ENCODE assay signal across 12 cellular contexts in the genomic region with DNA sequence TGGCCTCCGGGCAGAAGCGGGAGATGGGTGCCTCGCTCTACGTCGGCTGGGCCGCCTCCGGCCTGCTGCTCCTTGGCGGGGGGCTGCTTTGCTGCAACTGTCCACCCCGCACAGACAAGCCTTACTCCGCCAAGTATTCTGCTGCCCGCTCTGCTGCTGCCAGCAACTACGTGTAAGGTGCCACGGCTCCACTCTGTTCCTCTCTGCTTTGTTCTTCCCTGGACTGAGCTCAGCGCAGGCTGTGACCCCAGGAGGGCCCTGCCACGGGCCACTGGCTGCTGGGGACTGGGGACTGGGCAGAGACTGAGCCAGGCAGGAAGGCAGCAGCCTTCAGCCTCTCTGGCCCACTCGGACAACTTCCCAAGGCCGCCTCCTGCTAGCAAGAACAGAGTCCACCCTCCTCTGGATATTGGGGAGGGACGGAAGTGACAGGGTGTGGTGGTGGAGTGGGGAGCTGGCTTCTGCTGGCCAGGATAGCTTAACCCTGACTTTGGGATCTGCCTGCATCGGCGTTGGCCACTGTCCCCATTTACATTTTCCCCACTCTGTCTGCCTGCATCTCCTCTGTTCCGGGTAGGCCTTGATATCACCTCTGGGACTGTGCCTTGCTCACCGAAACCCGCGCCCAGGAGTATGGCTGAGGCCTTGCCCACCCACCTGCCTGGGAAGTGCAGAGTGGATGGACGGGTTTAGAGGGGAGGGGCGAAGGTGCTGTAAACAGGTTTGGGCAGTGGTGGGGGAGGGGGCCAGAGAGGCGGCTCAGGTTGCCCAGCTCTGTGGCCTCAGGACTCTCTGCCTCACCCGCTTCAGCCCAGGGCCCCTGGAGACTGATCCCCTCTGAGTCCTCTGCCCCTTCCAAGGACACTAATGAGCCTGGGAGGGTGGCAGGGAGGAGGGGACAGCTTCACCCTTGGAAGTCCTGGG. TPM values are rescaled to one million over a fixed set of nuclear protein-coding genes. Genes with fewer than 3 reads are reported as not detected.
DNase-seq lines count a peak whose midpoint lies in the region; ATAC-seq and TF ChIP-seq lines count a peak whose summit lies in the region.
"Had no signal": no experiment of that assay in that cellular context is flagged by ENCODE, and none has a peak within 500 bp of the region (broad histone marks: within the 10 kb centered on the region; RNA-seq: fewer than 3 reads in every experiment).

No MANE protein-coding gene starts in this region.

- H3K4me1 Mint-ChIP-seq in Caco-2 (ENCODE audit: low read depth, unreplicated experiment) (peaks cover 48% of the 10 kb centered on the region), chondrocyte (ENCODE audit: low read depth) (peaks cover 19% of the 10 kb centered on the region)
- H3K4me1 Mint-ChIP-seq in dendritic cell treated with granulocyte-macrophage colony-stimulating factor and Interleukin-4, amounts not matched to agents 40 ng/mL and 50 ng/mL, for 4 days (ENCODE audit: low read depth): peaks cover 68% of the 10 kb centered on the region

- CTCF ChIA-PET in Caco-2 (lab: Charles Lee): interaction anchor here (0.6 kb wide), 1 partner anchor 370 kb away, joined by 4 read pairs; no protein-coding TSS in a partner anchor

- H3K4me3 ChIP-seq in Caco-2 (ENCODE audit: low read depth, low read length): peak overlapping the region; percentile 82
- peak overlapping the region; percentile 45 for H3K4me3 ChIP-seq in mucosa of stomach (ENCODE audit: low read length)

- H3K27me3 Mint-ChIP-seq in Caco-2 (ENCODE audit: insufficient read depth, unreplicated experiment): no peaks in the 10 kb centered on the region
- H3K27me3 Mint-ChIP-seq in dendritic cell treated with granulocyte-macrophage colony-stimulating factor and Interleukin-4, amounts not matched to agents 40 ng/mL and 50 ng/mL, for 4 days: peaks cover 34% of the 10 kb centered on the region
- no peaks in the 10 kb centered on the region for H3K27me3 Mint-ChIP-seq in chondrocyte (ENCODE audit: low read depth)

- TF ChIP-seq CTCF in Caco-2 (IDR thresholded peaks at IDR 0.05; ENCODE audit: insufficient read depth in 1 of 2, low read depth in 1 of 2, low read length in 1 of 2, severe bottlenecking in 1 of 2, unreplicated experiment in 1 of 2) (no peak), chondrocyte (IDR thresholded peaks at IDR 0.05) (no peak)

- H3K36me3 Mint-ChIP-seq in Caco-2 (ENCODE audit: insufficient read depth, unreplicated experiment) (peaks cover 53% of the 10 kb centered on the region), chondrocyte (ENCODE audit: low read depth) (no peaks in the 10 kb centered on the region)
- H3K36me3 Mint-ChIP-seq in dendritic cell treated with granulocyte-macrophage colony-stimulating factor and Interleukin-4, amounts not matched to agents 40 ng/mL and 50 ng/mL, for 4 days (ENCODE audit: low read depth): no peaks in the 10 kb centered on the region
- H3K36me3 Mint-ChIP-seq: activated naive CD8-positive, alpha-beta T cell had no signal

- H3K9me3 Mint-ChIP-seq in Caco-2 (ENCODE audit: unreplicated experiment) (no peaks in the 10 kb centered on the region), chondrocyte (ENCODE audit: low read depth) (no peaks in the 10 kb centered on the region)
- no peaks in the 10 kb centered on the region for H3K9me3 Mint-ChIP-seq in dendritic cell treated with granulocyte-macrophage colony-stimulating factor and Interleukin-4, amounts not matched to agents 40 ng/mL and 50 ng/mL, for 4 days

- H3K9me3 ChIP-seq in Caco-2: no peaks in the 10 kb centered on the region
- no peaks in the 10 kb centered on the region for H3K9me3 ChIP-seq in mucosa of stomach (ENCODE audit: control insufficient read depth, low read length)

- H3K36me3 ChIP-seq in Caco-2 (ENCODE audit: control insufficient read depth, insufficient read depth, low read length) (peaks cover 9% of the 10 kb centered on the region), mucosa of stomach (ENCODE audit: control insufficient read depth, insufficient read depth, low read length) (no peaks in the 10 kb centered on the region)

- H3K27me3 ChIP-seq in Caco-2 (replicated peaks; ENCODE audit: control insufficient read depth, insufficient read depth, low read length): no peaks in the 10 kb centered on the region
- peaks cover 28% of the 10 kb centered on the region for H3K27me3 ChIP-seq in mucosa of stomach (ENCODE audit: control insufficient read depth, insufficient read depth, low read length)

- intact Hi-C loops in Caco-2 (cut with micrococcal nuclease; ENCODE audit: unreplicated experiment): loop anchor here (1.0 to 2.0 kb wide), 2 partner anchors 61 to 89 kb away; a partner anchor contains a TSS
- intact Hi-C loops in dendritic cell treated with granulocyte-macrophage colony-stimulating factor and Interleukin-4, amounts not matched to agents 40 ng/mL and 50 ng/mL, for 4 days (cut with micrococcal nuclease): no loop called here

- DNase-seq in Caco-2 (peak; percentile 97), NCI-H2029 treated with DMSO at 0.1 percent for 48 hours (lab: John Stamatoyannopoulos, UW) (peak; percentile 91), activated gamma-delta T cell treated with Interleukin-2 at 50 U/mL for 16 hours (no peak), chondrocyte (ENCODE audit: low spot score) (no peak)
- DNase-seq: stimulated activated CD4-positive, alpha-beta T cell treated with anti-CD3 and anti-CD28 coated beads, Interleukin-1b, Interleukin-23, amount 100 ng/mL, for 48 hours had no signal

- H3K4me3 Mint-ChIP-seq in Caco-2 (ENCODE audit: unreplicated experiment) (peak overlapping the region; percentile 75), chondrocyte (ENCODE audit: unreplicated experiment) (no peak overlapping the region)
- H3K4me3 Mint-ChIP-seq in dendritic cell treated with granulocyte-macrophage colony-stimulating factor and Interleukin-4, amounts not matched to agents 40 ng/mL and 50 ng/mL, for 4 days: peak overlapping the region; percentile 69
- H3K4me3 Mint-ChIP-seq: activated naive CD8-positive, alpha-beta T cell had no signal

- peak overlapping the region; percentile 73 for H3K9ac ChIP-seq in mucosa of stomach (ENCODE audit: low read length)

- no TSS peak for BruUV-seq in Caco-2 (replicated peaks; lab: Mats Ljungman, UMichigan)

- POLR2A ChIA-PET in Caco-2 (lab: Charles Lee): interaction anchor here (0.6 to 6.0 kb wide), 6 partner anchors 10 to 310 kb away, joined by 3 to 127 read pairs (median 8); a partner anchor contains a TSS

- ATAC-seq in GM18861 (IDR thresholded peaks at IDR 0.05; ENCODE audit: unreplicated experiment) (no peak), GM21390 (IDR thresholded peaks at IDR 0.05; ENCODE audit: unreplicated experiment) (no peak)

- H3K27ac Mint-ChIP-seq in Caco-2 (ENCODE audit: unreplicated experiment): peak overlapping the region; percentile 98
- H3K27ac Mint-ChIP-seq in dendritic cell treated with granulocyte-macrophage colony-stimulating factor and Interleukin-4, amounts not matched to agents 40 ng/mL and 50 ng/mL, for 4 days: peak overlapping the region; percentile 98
- no peak overlapping the region for H3K27ac Mint-ChIP-seq in chondrocyte (ENCODE audit: unreplicated experiment)
- H3K27ac Mint-ChIP-seq: activated naive CD8-positive, alpha-beta T cell had no signal

- H3K4me1 ChIP-seq in Caco-2 (peaks cover 35% of the 10 kb centered on the region), mucosa of stomach (ENCODE audit: control insufficient read depth, insufficient read depth, low read length) (peaks cover 55% of the 10 kb centered on the region)

RNA-seq across cellular contexts. Expression of a gene that starts 1.1 kb away (rescaled TPM):
- total RNA-seq in Caco-2 (2022): 249 TPM in 2 replicates
- total RNA-seq in chondrocyte: 0.35 to 0.80 TPM (median 0.51 TPM) in 3 replicates
- total RNA-seq: T-helper 2 cell treated with Interferon-gamma antibody and Interleukin-4, amounts not matched to agents 100 ng/mL and 5 ng/mL, for 36 hours had no signal

RNA-seq across cellular contexts. Expression of a gene that starts 10.4 kb away (rescaled TPM):
- 1.5 and 1.7 TPM in 2 replicates for total RNA-seq in Caco-2 (2022)
- 0.51 to 1.7 TPM (median 0.99 TPM) in 3 replicates for total RNA-seq in chondrocyte

RNA-seq across cellular contexts. Expression of a gene that starts 29.0 kb away (rescaled TPM):
- total RNA-seq in Caco-2 (2022) (not detected in 2 replicates), chondrocyte (0.25 TPM in 1 of 3 replicates, not detected in the others)
- total RNA-seq: glomerular endothelial cell; T-helper 2 cell treated with Interferon-gamma antibody and Interleukin-4, amounts not matched to agents 100 ng/mL and 5 ng/mL, for 36 hours had no signal

Comparison
In these comparisons a context has a peak if more than half of its experiments do, and no peak if none do; other contexts are left out.
1. DNase-seq: peak in Caco-2 (2 of 2) and NCI-H2029 treated with DMSO at 0.1 percent for 48 hours (single experiment); none in activated gamma-delta T cell treated with Interleukin-2 at 50 U/mL for 16 hours (single experiment) and chondrocyte (single experiment).
2. RNA of a gene that starts 1.1 kb away (total RNA-seq): 249 TPM in Caco-2; 0.35 to 0.80 TPM in chondrocyte; every median in the first group is over 100 times any median in the second.